19 cellular contexts compared by ENCODE assay signal in genomic region chr2:203500951-203501350, GRCh38. TPM values are rescaled to one million over a fixed set of nuclear protein-coding genes. Genes with fewer than 3 reads are reported as not detected.
DNase-seq lines count a peak whose midpoint lies in the region; FAIRE-seq and TF ChIP-seq lines count a peak whose summit lies in the region.
"Had no signal": no experiment of that assay in that cellular context is flagged by ENCODE, and none has a peak within 500 bp of the region (broad histone marks: within the 10 kb centered on the region; RNA-seq: fewer than 3 reads in every experiment).

No MANE protein-coding gene starts in this region.

- POLR2A ChIA-PET in endothelial cell of umbilical vein (lab: Charles Lee) = no interaction called here

- FAIRE-seq in endothelial cell of umbilical vein (lab: Jason Lieb, UNC) = peak; percentile 74
- FAIRE-seq: HTR-8/SVneo had no signal

- peak overlapping the region in 1 of 3 experiments; percentile 44 for H3K4me3 ChIP-seq in endothelial cell of umbilical vein (replicated peaks in 1 of 3; ENCODE audit: insufficient read depth in 1 of 3, low read depth in 1 of 3, low read length in 3 of 3)
- H3K4me3 ChIP-seq: tibial artery had no signal

- peak overlapping the region in 1 of 2 donors; percentile 22 for H3K4me3 Mint-ChIP-seq in CD14-positive monocyte
- H3K4me3 Mint-ChIP-seq: activated naive CD8-positive, alpha-beta T cell treated with anti-CD3 and anti-CD28 coated beads for 36 hours; nephron progenitor cell had no signal

- H3K27ac ChIP-seq in endothelial cell of umbilical vein (ENCODE audit: insufficient read depth, low read depth, low read length) = peak overlapping the region; percentile 26
- H3K27ac ChIP-seq: tibial artery had no signal

- peaks cover 5% of the 10 kb centered on the region for H4K20me1 ChIP-seq in endothelial cell of umbilical vein (replicated peaks; ENCODE audit: control insufficient read depth, extremely low read depth, insufficient read depth, low read length)

- TF ChIP-seq CTCF in CD14-positive monocyte (IDR thresholded peaks at IDR 0.05) (no peak), endothelial cell of umbilical vein (IDR thresholded peaks at IDR 0.05; ENCODE audit: extremely low read depth in 1 of 2, insufficient read depth in 1 of 2, low read depth in 1 of 2, low read length in 2 of 2) (no peak)

- intact Hi-C loops in CD14-positive monocyte (cut with micrococcal nuclease) (no loop called here), endothelial cell of umbilical vein (cut with micrococcal nuclease) (no loop called here)

- H3K27ac Mint-ChIP-seq in CD14-positive monocyte = peak overlapping the region; percentile 76 to 94 (median 91)
- H3K27ac Mint-ChIP-seq: activated naive CD8-positive, alpha-beta T cell treated with anti-CD3 and anti-CD28 coated beads for 36 hours; nephron progenitor cell; progenitor cell of endocrine pancreas had no signal

- no peaks in the 10 kb centered on the region for H3K9me3 ChIP-seq in endothelial cell of umbilical vein (replicated peaks; ENCODE audit: control insufficient read depth, insufficient read depth, low read length)
- H3K9me3 ChIP-seq: tibial artery had no signal

- no peak for TF ChIP-seq POLR2A in endothelial cell of umbilical vein (IDR thresholded peaks at IDR 0.05; ENCODE audit: low read depth, low read length)

- dilution Hi-C loops in endothelial cell of umbilical vein (cut with MboI; ENCODE audit: extremely low pct_ligation_motif_present, low sequenced_read_pairs) = no loop called here

- H3K9me1 ChIP-seq in endothelial cell of umbilical vein (replicated peaks; ENCODE audit: control insufficient read depth, extremely low read depth, insufficient read depth, low read length) = no peaks in the 10 kb centered on the region

- no peaks in the 10 kb centered on the region for H3K27me3 ChIP-seq in endothelial cell of umbilical vein (ENCODE audit: control insufficient read depth in 2 of 2, insufficient read depth in 2 of 2, low read length in 2 of 2)
- H3K27me3 ChIP-seq: tibial artery had no signal

- no peak for DNase-seq in CD14-positive monocyte (ENCODE audit: low spot score)
- DNase-seq in Kasumi-1 (lab: John Stamatoyannopoulos, UW) = peak; percentile 41 to 54
- peak; percentile 94 for DNase-seq in SIG-M5 treated with dmso at 0.1 percent for 504 hours (lab: John Stamatoyannopoulos, UW; ENCODE audit: unreplicated experiment)
- DNase-seq in endothelial cell of umbilical vein (ENCODE audit: low read depth, low spot score) = peak; percentile 46
- no peak for DNase-seq in UCSD-AML1 (lab: John Stamatoyannopoulos, UW; ENCODE audit: unreplicated experiment)
- DNase-seq in superior temporal gyrus (ENCODE audit: extremely low spot score) = no peak
- no peak for DNase-seq in stimulated activated CD4-positive, alpha-beta T cell treated with anti-CD3 and anti-CD28 coated beads, Interleukin-15, amount 100 ng/mL, for 24 hours
- no peak for DNase-seq in GDM1 (lab: John Stamatoyannopoulos, UW)
- DNase-seq: activated CD4-positive, alpha-beta T cell treated with anti-CD3 and anti-CD28 coated beads for 1 hour; activated naive CD8-positive, alpha-beta T cell treated with anti-CD3 and anti-CD28 coated beads for 36 hours; COR-L47; glutamatergic neuron; HCEC 1CT; nephron progenitor cell; stimulated activated naive CD4-positive, alpha-beta T cell; T1000; tibial artery had no signal

- peak overlapping the region; percentile 94 for H3K4me2 ChIP-seq in endothelial cell of umbilical vein (ENCODE audit: insufficient read depth, low read length)

- peaks cover 36% of the 10 kb centered on the region for H3K4me1 Mint-ChIP-seq in CD14-positive monocyte
- H3K4me1 Mint-ChIP-seq: nephron progenitor cell had no signal

- CTCF ChIA-PET in endothelial cell of umbilical vein (lab: Charles Lee) = interaction anchor here (0.8 kb wide), 1 partner anchor 314 kb away, joined by 3 read pairs; no protein-coding TSS in a partner anchor

- no TSS peak for BruUV-seq in endothelial cell of umbilical vein (replicated peaks; lab: Mats Ljungman, UMichigan)

- H3K4me1 ChIP-seq in endothelial cell of umbilical vein (ENCODE audit: control insufficient read depth, extremely low read depth, insufficient read depth, low read length) = peaks cover 35% of the 10 kb centered on the region

- peaks cover 91% of the 10 kb centered on the region for H3K79me2 ChIP-seq in endothelial cell of umbilical vein (ENCODE audit: control insufficient read depth, insufficient read depth, low read length)

- H3K9ac ChIP-seq in endothelial cell of umbilical vein (replicated peaks; ENCODE audit: extremely low read depth, insufficient read depth, low read length) = no peak overlapping the region

- H3K27me3 Mint-ChIP-seq in CD14-positive monocyte (ENCODE audit: low read depth in 3 of 3) = peaks cover 0 to 3% (median 2%) of the 10 kb centered on the region in 3 donors
- H3K27me3 Mint-ChIP-seq: activated naive CD8-positive, alpha-beta T cell treated with anti-CD3 and anti-CD28 coated beads for 36 hours; progenitor cell of endocrine pancreas had no signal

- no peaks in the 10 kb centered on the region for H3K36me3 ChIP-seq in endothelial cell of umbilical vein (ENCODE audit: control insufficient read depth in 2 of 2, extremely low read depth in 1 of 2, insufficient read depth in 2 of 2, low read length in 2 of 2)
- H3K36me3 ChIP-seq: tibial artery had no signal

- H3K9me3 Mint-ChIP-seq in CD14-positive monocyte = peaks cover 8 to 29% (median 16%) of the 10 kb centered on the region in 7 donors

- no peak overlapping the region for H2AFZ ChIP-seq in endothelial cell of umbilical vein (ENCODE audit: low read depth, low read length)

- H3K36me3 Mint-ChIP-seq in CD14-positive monocyte = peaks cover 13 to 16% of the 10 kb centered on the region in 2 donors

TF ChIP-seq in endothelial cell of umbilical vein, 7 proteins besides CTCF, POLR2A, EP300 and RAD21:
- TF ChIP-seq EZH2 (IDR thresholded peaks at IDR 0.05; ENCODE audit: borderline replicate concordance, low read depth, low read length, severe bottlenecking) (no peak), GATA2 (IDR thresholded peaks at IDR 0.05; ENCODE audit: insufficient read depth, insufficient read length, low read depth, low read length) (peak; percentile 45), POLR2AphosphoS5 (IDR thresholded peaks at IDR 0.05; ENCODE audit: insufficient read depth, low read depth, low read length) (no peak)

RNA-seq across cellular contexts. Expression of gene RAPH1, which starts 34.1 kb away (rescaled TPM):
- polyA plus RNA-seq in CD14-positive monocyte (1 to 10 TPM; 4.5 to 5.1 TPM), endothelial cell of umbilical vein (3.6 and 5.1 TPM in 2 replicates)
- total RNA-seq in endothelial cell of umbilical vein = 56.9 and 59.5 TPM in 2 replicates
- polyA plus RNA-seq in endothelial cell of umbilical vein (2011; cell fraction: cytosol; rRNA removed) = 6.3 and 6.5 TPM in 2 replicates
- 14.9 and 16.3 TPM in 2 replicates for polyA plus RNA-seq in endothelial cell of umbilical vein (2011; cell fraction: nucleus; rRNA removed)
- 21.0 and 23.8 TPM in 2 replicates for polyA plus RNA-seq in endothelial cell of umbilical vein (2012)
- 17.8 and 21.4 TPM in 2 replicates for polyA minus RNA-seq in endothelial cell of umbilical vein
- polyA minus RNA-seq in endothelial cell of umbilical vein (2011; cell fraction: cytosol; rRNA and poly(A)+ RNA removed) = 8.7 TPM
- polyA minus RNA-seq in endothelial cell of umbilical vein (2011; cell fraction: nucleus; rRNA and poly(A)+ RNA removed) = 28.7 and 44.3 TPM in 2 replicates

Comparison
In these comparisons a context has a peak if more than half of its experiments do, and no peak if none do; other contexts are left out.
1. DNase-seq: peak in Kasumi-1 (2 of 2), SIG-M5 treated with dmso at 0.1 percent for 504 hours (single experiment) and endothelial cell of umbilical vein (single experiment); none in CD14-positive monocyte (single experiment), UCSD-AML1 (single experiment), superior temporal gyrus (single experiment), stimulated activated CD4-positive, alpha-beta T cell treated with anti-CD3 and anti-CD28 coated beads, Interleukin-15, amount 100 ng/mL, for 24 hours (single experiment) and GDM1 (single experiment).